ENCODE assay signal across 8 cellular contexts in the genomic region with DNA sequence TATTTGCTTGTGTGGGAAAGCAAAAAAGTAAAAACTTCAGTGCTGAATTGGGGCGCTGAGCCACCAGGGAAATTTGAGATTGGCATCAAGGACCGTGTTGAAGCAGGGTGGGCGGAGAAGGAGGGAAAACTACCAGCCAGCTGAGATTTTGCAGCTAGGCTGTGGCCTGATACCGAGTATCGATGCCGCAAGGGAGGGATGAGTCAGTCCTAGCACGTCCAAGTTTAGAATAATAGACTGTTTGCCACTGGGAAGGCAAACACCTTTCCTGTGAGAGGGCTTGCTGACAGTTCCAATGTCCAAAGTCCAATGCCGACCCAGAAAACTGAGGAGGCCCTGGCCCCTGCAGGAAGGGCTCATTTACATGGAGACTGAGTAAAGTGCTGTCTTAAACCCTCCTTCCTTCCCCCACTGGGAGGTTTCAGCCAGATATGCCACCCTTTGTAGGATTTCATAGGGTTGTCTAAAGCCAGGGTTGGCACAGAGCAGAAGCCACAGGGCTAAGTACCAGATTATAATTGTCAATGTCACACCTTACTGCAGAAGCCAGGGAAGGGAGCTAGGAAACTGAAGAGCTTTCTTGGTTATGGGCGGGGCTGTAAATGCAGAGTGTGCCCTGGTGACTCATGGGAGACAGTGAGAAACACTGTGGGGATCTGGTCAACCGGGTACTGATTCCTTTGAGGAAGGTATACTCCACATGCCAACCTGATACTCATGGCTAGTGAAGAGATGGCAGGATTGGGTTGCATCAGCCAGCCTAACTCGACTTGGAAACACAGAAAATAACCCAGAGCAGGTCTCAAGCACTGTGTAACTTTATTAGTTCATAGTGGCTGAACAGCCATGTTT. TPM values are rescaled to one million over a fixed set of nuclear protein-coding genes. Genes with fewer than 3 reads are reported as not detected.
A peak's percentile ranks its signal among the peaks of the same experiment; 100 is the strongest.
DNase-seq lines count a peak whose midpoint lies in the region; ATAC-seq and TF ChIP-seq lines count a peak whose summit lies in the region.

No MANE protein-coding gene starts in this region.

- peak; percentile 94 to 97 (median 96) for ATAC-seq in right lobe of liver
- ATAC-seq in upper lobe of right lung = peak; percentile 74
- no peak for ATAC-seq in HG02885 (IDR thresholded peaks at IDR 0.05; ENCODE audit: poor library complexity, unreplicated experiment)
- no peak for ATAC-seq in HG03025 (IDR thresholded peaks at IDR 0.05; ENCODE audit: low FRiP score, unreplicated experiment)

- no peak overlapping the region for H2BK120ac ChIP-seq in H9 (ENCODE audit: low read depth, low read length, poor library complexity, severe bottlenecking)

- no peak overlapping the region for H2BK12ac ChIP-seq in H9 (ENCODE audit: insufficient read length, low read depth, low read length)

- no peak overlapping the region for H2BK15ac ChIP-seq in H9 (ENCODE audit: low read depth, low read length)

- TF ChIP-seq POLR2A in right lobe of liver (IDR thresholded peaks at IDR 0.05) = no peak

- H2BK5ac ChIP-seq in H9 (ENCODE audit: insufficient read length, low read length) = no peak overlapping the region

- H3K4me3 Mint-ChIP-seq in H9 = peak overlapping the region; percentile 43 to 62

- H2AFZ ChIP-seq in H9 (ENCODE audit: low read length) = no peak overlapping the region

- peak overlapping the region; percentile 88 to 97 (median 95) for H3K27ac Mint-ChIP-seq in H9

- peaks cover 31 to 34% of the 10 kb centered on the region in 2 experiments for H3K4me1 Mint-ChIP-seq in H9

- peaks cover 19% of the 10 kb centered on the region; the same call in 1 of the 2 replicates for H3K4me1 ChIP-seq in H9 (ENCODE audit: insufficient read depth, low read length)
- H3K4me1 ChIP-seq in right lobe of liver = peaks cover 5 to 10% (median 8%) of the 10 kb centered on the region in 4 donors
- H3K4me1 ChIP-seq in upper lobe of right lung = peaks cover 12% of the 10 kb centered on the region

- H3K4me3 ChIP-seq in right lobe of liver (no peak overlapping the region), upper lobe of right lung (no peak overlapping the region)

- H2AK5ac ChIP-seq in H9 (ENCODE audit: insufficient read length, low read length) = no peak overlapping the region

- H3K18ac ChIP-seq in H9 (ENCODE audit: insufficient read length, low read depth, low read length) = peak overlapping the region; percentile 5

- no peaks in the 10 kb centered on the region for H3K79me2 ChIP-seq in H9 (ENCODE audit: insufficient read depth, low read length)

- H3K27ac ChIP-seq in H9 (ENCODE audit: insufficient read length, low read depth, low read length) (peak overlapping the region; percentile 61), caudate nucleus (ENCODE audit: low read depth, low read length) (peak overlapping the region; percentile 89), right lobe of liver (peak overlapping the region; percentile 47 to 81 (median 75)), upper lobe of right lung (peak overlapping the region; percentile 59)

- H3K36me3 Mint-ChIP-seq in H9 (ENCODE audit: insufficient read depth in 1 of 3, low read depth in 3 of 3) = no peaks in the 10 kb centered on the region

- H3K23ac ChIP-seq in H9 (ENCODE audit: insufficient read length, low read depth, low read length) = no peak overlapping the region

- H3K27me3 ChIP-seq in H9 (ENCODE audit: insufficient read depth, low read length) = no peaks in the 10 kb centered on the region
- H3K27me3 ChIP-seq in right lobe of liver = no peaks in the 10 kb centered on the region
- H3K27me3 ChIP-seq in upper lobe of right lung = no peaks in the 10 kb centered on the region

- no peak overlapping the region for H3K9ac ChIP-seq in H9 (ENCODE audit: extremely low read depth, insufficient read length, low read length)

- H3T11ph ChIP-seq in H9 (ENCODE audit: low read length) = no peak overlapping the region

- no peaks in the 10 kb centered on the region for H3K79me1 ChIP-seq in H9 (ENCODE audit: insufficient read depth, low read depth, low read length, poor library complexity, severe bottlenecking)

- intact Hi-C loops in right lobe of liver (cut with DNase I) = no loop called here
- intact Hi-C loops in upper lobe of right lung (cut with DNase I) = no loop called here

- peak overlapping the region; percentile 36 for H3K4me2 ChIP-seq in H9 (ENCODE audit: insufficient read depth, insufficient read length, low read length)

- no peak for TF ChIP-seq CTCF in H9 (conservative IDR thresholded peaks at IDR 0.05)
- TF ChIP-seq CTCF in right lobe of liver (IDR thresholded peaks at IDR 0.05) = peak in 1 of 4 donors; percentile 9
- TF ChIP-seq CTCF in upper lobe of right lung (IDR thresholded peaks at IDR 0.05) = no peak

- H4K8ac ChIP-seq in H9 (replicated peaks; ENCODE audit: insufficient read length, low read depth, low read length) = no peak overlapping the region

- no peaks in the 10 kb centered on the region for H4K20me1 ChIP-seq in H9 (ENCODE audit: control insufficient read depth, insufficient read depth, insufficient read length)

- DNase-seq in H9 = peak; percentile 57
- DNase-seq in NCI-H446 treated with DMSO at 0.1 percent for 48 hours (lab: John Stamatoyannopoulos, UW) = peak; percentile 46
- peak in 39 of 61 donors; percentile 1 to 81 (median 25) for DNase-seq in caudate nucleus (lab: John Stamatoyannopoulos, UW)
- DNase-seq in right lobe of liver = peak; percentile 53 to 70 (median 64)
- no peak for DNase-seq in upper lobe of right lung
- no peak for DNase-seq in NCI-H510A treated with DMSO at 0.1 percent for 48 hours (lab: John Stamatoyannopoulos, UW)

- H2BK20ac ChIP-seq in H9 (ENCODE audit: low read depth, low read length, poor library complexity, severe bottlenecking) = no peak overlapping the region

- H4K5ac ChIP-seq in H9 (ENCODE audit: insufficient read length, low read depth, low read length) = no peak overlapping the region

- no peak overlapping the region for H3K4ac ChIP-seq in H9 (ENCODE audit: low read depth, low read length)

- peak overlapping the region; percentile 26; the same call in 1 of the 2 replicates for H3K14ac ChIP-seq in H9 (ENCODE audit: insufficient read depth, low read length)

- no peaks in the 10 kb centered on the region for H3K9me3 Mint-ChIP-seq in H9

- H3K27me3 Mint-ChIP-seq in H9 (ENCODE audit: low read depth) = no peaks in the 10 kb centered on the region; the same call in 1 of the 2 replicates

- no peak overlapping the region for H3K56ac ChIP-seq in H9 (ENCODE audit: insufficient read length, low read depth, low read length)

- H3K36me3 ChIP-seq in right lobe of liver (no peaks in the 10 kb centered on the region), upper lobe of right lung (no peaks in the 10 kb centered on the region)

- H3K23me2 ChIP-seq in H9 (ENCODE audit: insufficient read length, low read depth, low read length, poor library complexity, severe bottlenecking) = peaks cover 5% of the 10 kb centered on the region

- no peak overlapping the region for H4K91ac ChIP-seq in H9 (ENCODE audit: insufficient read length, low read depth, low read length)

- H3K9me3 ChIP-seq in H9 (ENCODE audit: control insufficient read depth, low read depth, low read length) (no peaks in the 10 kb centered on the region), right lobe of liver (no peaks in the 10 kb centered on the region), upper lobe of right lung (no peaks in the 10 kb centered on the region)

- WGBS in H9 (ENCODE audit: extremely low coverage, insufficient read length, low lambda C conversion rate) = no CpG with 5 or more reads among the region's 11 CpGs
- WGBS in right lobe of liver (ENCODE audit: insufficient coverage, low coverage, low lambda C conversion rate, missing lambda C conversion rate) = 15% methylated on average over 10 of the region's 11 CpGs

RNA-seq across cellular contexts. Expression of a gene that starts 28.4 kb away (rescaled TPM):
- total RNA-seq in H9 (2021) = 33.0 and 35.6 TPM in 2 replicates
- 10 to 100 TPM; 12.1 to 20.9 (median 14.6) TPM for total RNA-seq in right lobe of liver
- total RNA-seq in upper lobe of right lung = 37.4 TPM

Comparison
In these comparisons a context has a peak if more than half of its experiments do, and no peak if none do; other contexts are left out.
1. DNase-seq: peak in H9 (single experiment), NCI-H446 treated with DMSO at 0.1 percent for 48 hours (single experiment), caudate nucleus (39 of 61) and right lobe of liver (3 of 3); none in upper lobe of right lung (single experiment) and NCI-H510A treated with DMSO at 0.1 percent for 48 hours (single experiment).
2. ATAC-seq: peak in right lobe of liver (4 of 4) and upper lobe of right lung (single experiment); none in HG02885 (single experiment) and HG03025 (single experiment).
3. Peak in every context shown above with its lines, with median percentiles within 50 percentile points of each other: H3K27ac ChIP-seq.